12 cellular contexts compared by ENCODE assay signal in genomic region chr2:46801731-46802664, GRCh38.
A peak's percentile ranks its signal among the peaks of the same experiment; 100 is the strongest.
DNase-seq lines count a peak whose midpoint lies in the region; ATAC-seq, FAIRE-seq and TF ChIP-seq lines count a peak whose summit lies in the region.
"Had no signal": no experiment of that assay in that cellular context is flagged by ENCODE, and none has a peak within 500 bp of the region (broad histone marks: within the 10 kb centered on the region; RNA-seq: fewer than 3 reads in every experiment).

No MANE protein-coding gene starts in this region.

- no peak overlapping the region for H3K4me2 ChIP-seq in HepG2 (ENCODE audit: low read depth, low read length)

- in situ Hi-C loops in HepG2 (cut with HindIII; ENCODE audit: extremely low pct_ligation_motif_present, low pct_unique_long_range_greater_than_20kb) = no loop called here

- H3K9ac ChIP-seq in HepG2 (ENCODE audit: insufficient read depth, low read depth, low read length) = no peak overlapping the region

- H3K79me2 ChIP-seq in HepG2 (ENCODE audit: insufficient read depth, low read length) = no peaks in the 10 kb centered on the region

- no peaks in the 10 kb centered on the region for H3K4me1 Mint-ChIP-seq in T-cell

- TF ChIP-seq CTCF in HepG2 (CRISPR knock-in tag; IDR thresholded peaks at IDR 0.05) (no peak), right lobe of liver (IDR thresholded peaks at IDR 0.05) (no peak), right atrium auricular region (IDR thresholded peaks at IDR 0.05) (no peak)

- POLR2A ChIA-PET in HepG2 (lab: Yijun Ruan, JAX) (no interaction called here), T-cell (lab: Charles Lee) (no interaction called here)

- H2AFZ ChIP-seq in HepG2 (ENCODE audit: low read length) = no peak overlapping the region

- H3K4me1 ChIP-seq in HepG2 (ENCODE audit: insufficient read depth, low read length) = no peaks in the 10 kb centered on the region
- no peaks in the 10 kb centered on the region for H3K4me1 ChIP-seq in right lobe of liver
- H3K4me1 ChIP-seq in right atrium auricular region = peaks cover 0 to 35% of the 10 kb centered on the region in 2 donors

- WGBS in HepG2 (ENCODE audit: low lambda C conversion rate) = 69% methylated on average over 13 of the region's 13 CpGs
- 62% methylated on average over 2 of the region's 13 CpGs for WGBS in right lobe of liver (ENCODE audit: insufficient coverage, low coverage, low lambda C conversion rate, missing lambda C conversion rate)

- DNase-seq in HepG2 (ENCODE audit: low spot score) = no peak
- no peak for DNase-seq in right lobe of liver
- DNase-seq in astrocyte of the hippocampus (ENCODE audit: low read depth, low spot score) = peak; percentile 60
- peak; percentile 58 for DNase-seq in right atrium auricular region (ENCODE audit: low spot score)
- peak; percentile 70 for DNase-seq in urothelium cell line (ENCODE audit: low spot score)
- DNase-seq in NCI-H1105 treated with DMSO at 0.1 percent for 48 hours (lab: John Stamatoyannopoulos, UW) = no peak
- no peak for DNase-seq in T-cell
- no peak for DNase-seq in NCI-H2227 (lab: John Stamatoyannopoulos, UW; ENCODE audit: unreplicated experiment)
- DNase-seq: activated CD4-positive, CD25-positive, alpha-beta regulatory T cell; HCEC 1CT; KG1 had no signal

- H3K4me3 Mint-ChIP-seq in T-cell = no peak overlapping the region

- CTCF ChIA-PET in HepG2 (lab: Yijun Ruan, JAX; ENCODE audit: low intra/inter-chr PET ratio, low total read pairs) (interaction anchor here (1.1 kb wide), 1 partner anchor 87 kb away, joined by 5 read pairs; no protein-coding TSS in a partner anchor), T-cell (lab: Charles Lee) (interaction anchor here in 1 of 2 donors (0.5 kb wide), 1 partner anchor 883 kb away, joined by 5 read pairs; no protein-coding TSS in a partner anchor)

- H3K27ac ChIP-seq in HepG2 (ENCODE audit: extremely low read length, insufficient read depth, low read length) (no peak overlapping the region), right lobe of liver (no peak overlapping the region), right atrium auricular region (no peak overlapping the region)
- H3K27ac ChIP-seq: vagina had no signal

- no peak for TF ChIP-seq RAD21 in HepG2 (CRISPR knock-in tag; IDR thresholded peaks at IDR 0.05)

- no peaks in the 10 kb centered on the region for H3K27me3 ChIP-seq in HepG2 (ENCODE audit: control insufficient read depth in 1 of 2, insufficient read depth in 2 of 2, low read length in 2 of 2)
- no peaks in the 10 kb centered on the region for H3K27me3 ChIP-seq in right lobe of liver
- H3K27me3 ChIP-seq in right atrium auricular region = no peaks in the 10 kb centered on the region
- H3K27me3 ChIP-seq: vagina had no signal

- H3K9me3 ChIP-seq in HepG2 (ENCODE audit: low read length) (no peaks in the 10 kb centered on the region), right lobe of liver (no peaks in the 10 kb centered on the region), right atrium auricular region (no peaks in the 10 kb centered on the region)
- H3K9me3 ChIP-seq: vagina had no signal

- no peaks in the 10 kb centered on the region for H4K20me1 ChIP-seq in HepG2 (ENCODE audit: insufficient read depth, low read length)

- H3K36me3 ChIP-seq in HepG2 (replicated peaks in 1 of 2; ENCODE audit: control insufficient read depth in 1 of 2, insufficient read depth in 2 of 2, low read length in 2 of 2) (no peaks in the 10 kb centered on the region), right lobe of liver (no peaks in the 10 kb centered on the region), right atrium auricular region (no peaks in the 10 kb centered on the region)
- H3K36me3 ChIP-seq: vagina had no signal

- no peaks in the 10 kb centered on the region for H3K36me3 Mint-ChIP-seq in T-cell

- FAIRE-seq in HepG2 (lab: Jason Lieb, UNC) (no peak), urothelium cell line (lab: Jason Lieb, UNC) (peak; percentile 94)

- H3K27me3 Mint-ChIP-seq in T-cell = peaks cover 0 to 9% of the 10 kb centered on the region in 2 donors

- TF ChIP-seq POLR2A in HepG2 (IDR thresholded peaks at IDR 0.05; ENCODE audit: insufficient read depth in 1 of 2, low read depth in 2 of 2, low read length in 2 of 2) = no peak
- no peak for TF ChIP-seq POLR2A in right lobe of liver (IDR thresholded peaks at IDR 0.05)

- no peak overlapping the region for H3K27ac Mint-ChIP-seq in T-cell

- H3K9me3 Mint-ChIP-seq in T-cell = no peaks in the 10 kb centered on the region

- ATAC-seq in HepG2 (no peak; the same call in 2 of the 3 replicates), right lobe of liver (no peak), T-cell (replicated peaks in 1 of 4) (no peak)

- BruUV-seq in HepG2 (replicated peaks; lab: Mats Ljungman, UMichigan) = no TSS peak

- intact Hi-C loops in HepG2 (cut with micrococcal nuclease; ENCODE audit: unreplicated experiment) (loop anchor here (2.0 kb wide), 1 partner anchor 87 kb away; no protein-coding TSS in a partner anchor), right lobe of liver (cut with DNase I) (no loop called here)

- no peak overlapping the region for H3K4me3 ChIP-seq in HepG2 (replicated peaks in 1 of 3; ENCODE audit: insufficient read depth in 1 of 3, low read depth in 2 of 3, low read length in 3 of 3)
- H3K4me3 ChIP-seq in right lobe of liver = no peak overlapping the region
- H3K4me3 ChIP-seq in right atrium auricular region = no peak overlapping the region
- H3K4me3 ChIP-seq: vagina had no signal

- TF ChIP-seq EP300 in HepG2 (IDR thresholded peaks at IDR 0.05; ENCODE audit: low read depth in 2 of 2, low read length in 2 of 2) (no peak), HepG2 (CRISPR knock-in tag; IDR thresholded peaks at IDR 0.05; ENCODE audit: borderline replicate concordance) (no peak)

TF ChIP-seq in HepG2, 621 proteins besides CTCF, POLR2A, EP300 and RAD21:
- TF ChIP-seq, protein P1, sequence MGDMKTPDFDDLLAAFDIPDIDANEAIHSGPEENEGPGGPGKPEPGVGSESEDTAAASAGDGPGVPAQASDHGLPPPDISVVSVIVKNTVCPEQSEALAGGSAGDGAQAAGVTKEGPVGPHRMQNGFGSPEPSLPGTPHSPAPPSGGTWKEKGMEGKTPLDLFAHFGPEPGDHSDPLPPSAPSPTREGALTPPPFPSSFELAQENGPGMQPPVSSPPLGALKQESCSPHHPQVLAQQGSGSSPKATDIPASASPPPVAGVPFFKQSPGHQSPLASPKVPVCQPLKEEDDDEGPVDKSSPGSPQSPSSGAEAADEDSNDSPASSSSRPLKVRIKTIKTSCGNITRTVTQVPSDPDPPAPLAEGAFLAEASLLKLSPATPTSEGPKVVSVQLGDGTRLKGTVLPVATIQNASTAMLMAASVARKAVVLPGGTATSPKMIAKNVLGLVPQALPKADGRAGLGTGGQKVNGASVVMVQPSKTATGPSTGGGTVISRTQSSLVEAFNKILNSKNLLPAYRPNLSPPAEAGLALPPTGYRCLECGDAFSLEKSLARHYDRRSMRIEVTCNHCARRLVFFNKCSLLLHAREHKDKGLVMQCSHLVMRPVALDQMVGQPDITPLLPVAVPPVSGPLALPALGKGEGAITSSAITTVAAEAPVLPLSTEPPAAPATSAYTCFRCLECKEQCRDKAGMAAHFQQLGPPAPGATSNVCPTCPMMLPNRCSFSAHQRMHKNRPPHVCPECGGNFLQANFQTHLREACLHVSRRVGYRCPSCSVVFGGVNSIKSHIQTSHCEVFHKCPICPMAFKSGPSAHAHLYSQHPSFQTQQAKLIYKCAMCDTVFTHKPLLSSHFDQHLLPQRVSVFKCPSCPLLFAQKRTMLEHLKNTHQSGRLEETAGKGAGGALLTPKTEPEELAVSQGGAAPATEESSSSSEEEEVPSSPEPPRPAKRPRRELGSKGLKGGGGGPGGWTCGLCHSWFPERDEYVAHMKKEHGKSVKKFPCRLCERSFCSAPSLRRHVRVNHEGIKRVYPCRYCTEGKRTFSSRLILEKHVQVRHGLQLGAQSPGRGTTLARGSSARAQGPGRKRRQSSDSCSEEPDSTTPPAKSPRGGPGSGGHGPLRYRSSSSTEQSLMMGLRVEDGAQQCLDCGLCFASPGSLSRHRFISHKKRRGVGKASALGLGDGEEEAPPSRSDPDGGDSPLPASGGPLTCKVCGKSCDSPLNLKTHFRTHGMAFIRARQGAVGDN (CRISPR knock-in tag; IDR thresholded peaks at IDR 0.05) = 0 out of 2 replicates have a peak, but pooled peaks have one; percentile 8
- TF ChIP-seq ZNF12 (CRISPR knock-in tag; IDR thresholded peaks at IDR 0.05) (no peak), ZNF264 (CRISPR knock-in tag; IDR thresholded peaks at IDR 0.05) (no peak)
- TF ChIP-seq, protein P2, sequence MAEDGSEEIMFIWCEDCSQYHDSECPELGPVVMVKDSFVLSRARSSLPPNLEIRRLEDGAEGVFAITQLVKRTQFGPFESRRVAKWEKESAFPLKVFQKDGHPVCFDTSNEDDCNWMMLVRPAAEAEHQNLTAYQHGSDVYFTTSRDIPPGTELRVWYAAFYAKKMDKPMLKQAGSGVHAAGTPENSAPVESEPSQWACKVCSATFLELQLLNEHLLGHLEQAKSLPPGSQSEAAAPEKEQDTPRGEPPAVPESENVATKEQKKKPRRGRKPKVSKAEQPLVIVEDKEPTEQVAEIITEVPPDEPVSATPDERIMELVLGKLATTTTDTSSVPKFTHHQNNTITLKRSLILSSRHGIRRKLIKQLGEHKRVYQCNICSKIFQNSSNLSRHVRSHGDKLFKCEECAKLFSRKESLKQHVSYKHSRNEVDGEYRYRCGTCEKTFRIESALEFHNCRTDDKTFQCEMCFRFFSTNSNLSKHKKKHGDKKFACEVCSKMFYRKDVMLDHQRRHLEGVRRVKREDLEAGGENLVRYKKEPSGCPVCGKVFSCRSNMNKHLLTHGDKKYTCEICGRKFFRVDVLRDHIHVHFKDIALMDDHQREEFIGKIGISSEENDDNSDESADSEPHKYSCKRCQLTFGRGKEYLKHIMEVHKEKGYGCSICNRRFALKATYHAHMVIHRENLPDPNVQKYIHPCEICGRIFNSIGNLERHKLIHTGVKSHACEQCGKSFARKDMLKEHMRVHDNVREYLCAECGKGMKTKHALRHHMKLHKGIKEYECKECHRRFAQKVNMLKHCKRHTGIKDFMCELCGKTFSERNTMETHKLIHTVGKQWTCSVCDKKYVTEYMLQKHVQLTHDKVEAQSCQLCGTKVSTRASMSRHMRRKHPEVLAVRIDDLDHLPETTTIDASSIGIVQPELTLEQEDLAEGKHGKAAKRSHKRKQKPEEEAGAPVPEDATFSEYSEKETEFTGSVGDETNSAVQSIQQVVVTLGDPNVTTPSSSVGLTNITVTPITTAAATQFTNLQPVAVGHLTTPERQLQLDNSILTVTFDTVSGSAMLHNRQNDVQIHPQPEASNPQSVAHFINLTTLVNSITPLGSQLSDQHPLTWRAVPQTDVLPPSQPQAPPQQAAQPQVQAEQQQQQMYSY (CRISPR knock-in tag; IDR thresholded peaks at IDR 0.05) = no peak

Comparison
In these comparisons a context has a peak if more than half of its experiments do, and no peak if none do; other contexts are left out.
1. DNase-seq: peak in astrocyte of the hippocampus (single experiment), right atrium auricular region (single experiment) and urothelium cell line (single experiment); none in HepG2 (single experiment), right lobe of liver (0 of 3), NCI-H1105 treated with DMSO at 0.1 percent for 48 hours (single experiment), T-cell (0 of 34) and NCI-H2227 (single experiment).